In genomic region chr6:132797975-132798819, GRCh38 we compare ENCODE assay signal across 1 cellular context.
TF ChIP-seq lines count a peak whose summit lies in the region.

TSS of gene SLC18B1 (minus strand) at chr6:132798637. CDS start at chr6:132798456, 181 bp downstream.

TF ChIP-seq in HEK293, 187 proteins besides CTCF, POLR2A, EP300 and RAD21 (continued from another document and continues in another):
- TF ChIP-seq ZNF398 (tag by site-specific recombination; IDR thresholded peaks at IDR 0.05) (no peak), KLF9 (tag by site-specific recombination; IDR thresholded peaks at IDR 0.05; ENCODE audit: low read depth) (peak; percentile 47; the same call in 1 of the 2 replicates), ZNF792 (tag by site-specific recombination; IDR thresholded peaks at IDR 0.05) (no peak), ZNF670 (tag by site-specific recombination; IDR thresholded peaks at IDR 0.05; ENCODE audit: low read depth) (no peak), ZNF610 (tag by site-specific recombination; IDR thresholded peaks at IDR 0.05; ENCODE audit: borderline replicate concordance) (peak; percentile 53; the same call in 1 of the 2 replicates), ZBTB11 (tag by site-specific recombination; conservative IDR thresholded peaks at IDR 0.05; ENCODE audit: low read depth) (peak; percentile 32; the same call in 1 of the 2 replicates), ZNF677 (tag by site-specific recombination; IDR thresholded peaks at IDR 0.05) (no peak), ZEB2 (tag by site-specific recombination; IDR thresholded peaks at IDR 0.05) (peak; percentile 20; the same call in 1 of the 2 replicates), ZBTB10 (tag by site-specific recombination; IDR thresholded peaks at IDR 0.05) (peak; percentile 83), ZNF350 (tag by site-specific recombination; IDR thresholded peaks at IDR 0.05) (no peak), ZNF423 (tag by site-specific recombination; IDR thresholded peaks at IDR 0.05) (peak; percentile 92), ZNF777 (tag by site-specific recombination; IDR thresholded peaks at IDR 0.05; ENCODE audit: borderline replicate concordance) (no peak), ZNF692 (tag by site-specific recombination; IDR thresholded peaks at IDR 0.05) (peak; percentile 40; the same call in 1 of the 2 replicates), ZNF529 (tag by site-specific recombination; IDR thresholded peaks at IDR 0.05; ENCODE audit: insufficient replicate concordance) (no peak), RBAK (tag by site-specific recombination; IDR thresholded peaks at IDR 0.05) (no peak), PRDM1 (tag by site-specific recombination; IDR thresholded peaks at IDR 0.05) (peak; percentile 95), HOXA7 (CRISPR knock-in tag; IDR thresholded peaks at IDR 0.05; ENCODE audit: borderline replicate concordance) (no peak), OSR2 (tag by site-specific recombination; IDR thresholded peaks at IDR 0.05) (0 out of 2 replicates have a peak, but pooled peaks have one; percentile 6), ZNF112 (tag by site-specific recombination; IDR thresholded peaks at IDR 0.05) (no peak), ZNF514 (tag by site-specific recombination; IDR thresholded peaks at IDR 0.05) (no peak), ZSCAN30 (tag by site-specific recombination; IDR thresholded peaks at IDR 0.05) (0 out of 2 replicates have a peak, but pooled peaks have one; percentile 57), ZNF488 (tag by site-specific recombination; IDR thresholded peaks at IDR 0.05) (no peak), ZBTB1 (tag by site-specific recombination; IDR thresholded peaks at IDR 0.05) (no peak), SP3 (tag by site-specific recombination; IDR thresholded peaks at IDR 0.05) (peak; percentile 67), ZNF174 (tag by site-specific recombination; IDR thresholded peaks at IDR 0.05) (no peak), ZNF660 (tag by site-specific recombination; IDR thresholded peaks at IDR 0.05) (no peak; the same call in 1 of the 2 replicates), ZNF10 (tag by site-specific recombination; IDR thresholded peaks at IDR 0.05) (no peak), KLF17 (tag by site-specific recombination; IDR thresholded peaks at IDR 0.05) (no peak), KLF1 (tag by site-specific recombination; IDR thresholded peaks at IDR 0.05) (0 out of 2 replicates have a peak, but pooled peaks have one; percentile 10), ZNF175 (tag by site-specific recombination; IDR thresholded peaks at IDR 0.05) (no peak), ZNF404 (tag by site-specific recombination; IDR thresholded peaks at IDR 0.05) (no peak), ZNF658 (tag by site-specific recombination; IDR thresholded peaks at IDR 0.05) (no peak), ZNF600 (tag by site-specific recombination; IDR thresholded peaks at IDR 0.05) (peak; percentile 61; the same call in 1 of the 2 replicates), GLIS2 (tag by site-specific recombination; IDR thresholded peaks at IDR 0.05) (peak; percentile 74), ZNF23 (tag by site-specific recombination; IDR thresholded peaks at IDR 0.05; ENCODE audit: borderline replicate concordance) (no peak)
- TF ChIP-seq, protein P1, sequence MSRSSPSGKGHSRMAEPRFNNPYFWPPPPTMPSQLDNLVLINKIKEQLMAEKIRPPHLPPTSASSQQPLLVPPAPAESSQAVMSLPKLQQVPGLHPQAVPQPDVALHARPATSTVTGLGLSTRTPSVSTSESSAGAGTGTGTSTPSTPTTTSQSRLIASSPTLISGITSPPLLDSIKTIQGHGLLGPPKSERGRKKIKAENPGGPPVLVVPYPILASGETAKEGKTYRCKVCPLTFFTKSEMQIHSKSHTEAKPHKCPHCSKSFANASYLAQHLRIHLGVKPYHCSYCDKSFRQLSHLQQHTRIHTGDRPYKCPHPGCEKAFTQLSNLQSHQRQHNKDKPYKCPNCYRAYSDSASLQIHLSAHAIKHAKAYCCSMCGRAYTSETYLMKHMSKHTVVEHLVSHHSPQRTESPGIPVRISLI (tag by site-specific recombination; IDR thresholded peaks at IDR 0.05) = no peak; the same call in 1 of the 2 replicates
- TF ChIP-seq, protein P2, sequence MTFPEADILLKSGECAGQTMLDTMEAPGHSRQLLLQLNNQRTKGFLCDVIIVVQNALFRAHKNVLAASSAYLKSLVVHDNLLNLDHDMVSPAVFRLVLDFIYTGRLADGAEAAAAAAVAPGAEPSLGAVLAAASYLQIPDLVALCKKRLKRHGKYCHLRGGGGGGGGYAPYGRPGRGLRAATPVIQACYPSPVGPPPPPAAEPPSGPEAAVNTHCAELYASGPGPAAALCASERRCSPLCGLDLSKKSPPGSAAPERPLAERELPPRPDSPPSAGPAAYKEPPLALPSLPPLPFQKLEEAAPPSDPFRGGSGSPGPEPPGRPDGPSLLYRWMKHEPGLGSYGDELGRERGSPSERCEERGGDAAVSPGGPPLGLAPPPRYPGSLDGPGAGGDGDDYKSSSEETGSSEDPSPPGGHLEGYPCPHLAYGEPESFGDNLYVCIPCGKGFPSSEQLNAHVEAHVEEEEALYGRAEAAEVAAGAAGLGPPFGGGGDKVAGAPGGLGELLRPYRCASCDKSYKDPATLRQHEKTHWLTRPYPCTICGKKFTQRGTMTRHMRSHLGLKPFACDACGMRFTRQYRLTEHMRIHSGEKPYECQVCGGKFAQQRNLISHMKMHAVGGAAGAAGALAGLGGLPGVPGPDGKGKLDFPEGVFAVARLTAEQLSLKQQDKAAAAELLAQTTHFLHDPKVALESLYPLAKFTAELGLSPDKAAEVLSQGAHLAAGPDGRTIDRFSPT (tag by site-specific recombination; IDR thresholded peaks at IDR 0.05) = no peak
- TF ChIP-seq, protein P3, sequence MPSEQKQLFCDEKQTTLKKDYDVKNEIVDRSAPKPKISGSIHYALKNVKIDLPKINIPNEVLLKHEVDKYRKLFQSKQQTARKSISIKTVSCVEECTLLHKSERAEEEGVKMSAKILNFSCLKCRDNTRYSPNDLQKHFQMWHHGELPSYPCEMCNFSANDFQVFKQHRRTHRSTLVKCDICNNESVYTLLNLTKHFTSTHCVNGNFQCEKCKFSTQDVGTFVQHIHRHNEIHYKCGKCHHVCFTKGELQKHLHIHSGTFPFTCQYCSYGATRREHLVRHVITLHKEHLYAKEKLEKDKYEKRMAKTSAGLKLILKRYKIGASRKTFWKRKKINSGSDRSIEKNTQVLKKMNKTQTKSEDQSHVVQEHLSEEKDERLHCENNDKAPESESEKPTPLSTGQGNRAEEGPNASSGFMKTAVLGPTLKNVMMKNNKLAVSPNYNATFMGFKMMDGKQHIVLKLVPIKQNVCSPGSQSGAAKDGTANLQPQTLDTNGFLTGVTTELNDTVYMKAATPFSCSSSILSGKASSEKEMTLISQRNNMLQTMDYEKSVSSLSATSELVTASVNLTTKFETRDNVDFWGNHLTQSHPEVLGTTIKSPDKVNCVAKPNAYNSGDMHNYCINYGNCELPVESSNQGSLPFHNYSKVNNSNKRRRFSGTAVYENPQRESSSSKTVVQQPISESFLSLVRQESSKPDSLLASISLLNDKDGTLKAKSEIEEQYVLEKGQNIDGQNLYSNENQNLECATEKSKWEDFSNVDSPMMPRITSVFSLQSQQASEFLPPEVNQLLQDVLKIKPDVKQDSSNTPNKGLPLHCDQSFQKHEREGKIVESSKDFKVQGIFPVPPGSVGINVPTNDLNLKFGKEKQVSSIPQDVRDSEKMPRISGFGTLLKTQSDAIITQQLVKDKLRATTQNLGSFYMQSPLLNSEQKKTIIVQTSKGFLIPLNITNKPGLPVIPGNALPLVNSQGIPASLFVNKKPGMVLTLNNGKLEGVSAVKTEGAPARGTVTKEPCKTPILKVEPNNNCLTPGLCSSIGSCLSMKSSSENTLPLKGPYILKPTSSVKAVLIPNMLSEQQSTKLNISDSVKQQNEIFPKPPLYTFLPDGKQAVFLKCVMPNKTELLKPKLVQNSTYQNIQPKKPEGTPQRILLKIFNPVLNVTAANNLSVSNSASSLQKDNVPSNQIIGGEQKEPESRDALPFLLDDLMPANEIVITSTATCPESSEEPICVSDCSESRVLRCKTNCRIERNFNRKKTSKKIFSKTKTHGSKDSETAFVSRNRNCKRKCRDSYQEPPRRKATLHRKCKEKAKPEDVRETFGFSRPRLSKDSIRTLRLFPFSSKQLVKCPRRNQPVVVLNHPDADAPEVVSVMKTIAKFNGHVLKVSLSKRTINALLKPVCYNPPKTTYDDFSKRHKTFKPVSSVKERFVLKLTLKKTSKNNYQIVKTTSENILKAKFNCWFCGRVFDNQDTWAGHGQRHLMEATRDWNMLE (tag by site-specific recombination; conservative IDR thresholded peaks at IDR 0.05; ENCODE audit: low read depth) = no peak
- TF ChIP-seq, protein P4, sequence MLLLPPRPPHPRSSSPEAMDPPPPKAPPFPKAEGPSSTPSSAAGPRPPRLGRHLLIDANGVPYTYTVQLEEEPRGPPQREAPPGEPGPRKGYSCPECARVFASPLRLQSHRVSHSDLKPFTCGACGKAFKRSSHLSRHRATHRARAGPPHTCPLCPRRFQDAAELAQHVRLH (tag by site-specific recombination; IDR thresholded peaks at IDR 0.05) = no peak
